16 cellular contexts compared by ENCODE assay signal in the genomic region with DNA sequence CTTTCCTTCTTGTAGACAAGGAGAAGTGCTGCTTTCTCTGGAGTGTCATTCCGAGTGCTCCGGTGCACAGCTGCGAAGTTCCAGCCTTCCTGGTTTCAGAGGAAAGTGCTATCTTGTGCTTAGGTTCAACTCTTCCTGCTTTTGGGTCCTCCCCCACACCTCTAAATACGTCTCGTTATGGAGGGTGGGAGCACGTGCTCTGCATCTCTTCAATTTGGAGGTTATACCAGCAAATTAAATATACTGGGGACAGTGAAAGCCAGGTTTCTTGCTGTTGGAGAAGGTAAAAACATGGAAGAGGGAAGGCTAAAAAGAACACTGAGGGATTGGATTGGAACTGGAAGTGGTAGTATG.
"Had no signal": no experiment of that assay in that cellular context is flagged by ENCODE, and none has a peak within 500 bp of the region (broad histone marks: within the 10 kb centered on the region; RNA-seq: fewer than 3 reads in every experiment).

No MANE protein-coding gene starts in this region.

- H3K27me3 ChIP-seq: neutrophil, tibial artery had no signal

- H3K9me3 ChIP-seq: neutrophil, tibial artery had no signal

- H3K9me3 Mint-ChIP-seq: activated CD4-positive, alpha-beta T cell treated with anti-CD3 and anti-CD28 coated beads, Interleukin-2, amount 10 ng/mL, durations not matched to agents 7 days and 5 days; dendritic cell treated with granulocyte-macrophage colony-stimulating factor and Interleukin-4, amounts not matched to agents 40 ng/mL and 50 ng/mL, for 4 days had no signal

- H3K27ac Mint-ChIP-seq: activated CD4-positive, alpha-beta T cell treated with anti-CD3 and anti-CD28 coated beads, Interleukin-2, amount 10 ng/mL, durations not matched to agents 7 days and 5 days; activated naive CD8-positive, alpha-beta T cell treated with anti-CD3 and anti-CD28 coated beads, Interleukin-2, amount 10 ng/mL, durations not matched to agents 7 days and 5 days; dendritic cell treated with granulocyte-macrophage colony-stimulating factor and Interleukin-4, amounts not matched to agents 40 ng/mL and 50 ng/mL, for 4 days; stimulated activated naive B cell treated with anti-CD40 and anti-IgM and Interleukin-4, amounts not matched to agents 10 μg/mL and 1 μg/mL and 100 μg/mL, for 72 hours; WTC11 had no signal

- H3K27ac ChIP-seq: epithelial cell of prostate, neutrophil, tibial artery had no signal

- ATAC-seq: SK-N-SH treated with all-trans-retinoic acid at 6 μM for 48 hours; stimulated activated naive B cell treated with anti-CD40 and anti-IgM and Interleukin-4, amounts not matched to agents 10 μg/mL and 1 μg/mL and 100 μg/mL, for 72 hours; WTC11 had no signal

- H3K27me3 Mint-ChIP-seq: dendritic cell treated with granulocyte-macrophage colony-stimulating factor and Interleukin-4, amounts not matched to agents 40 ng/mL and 50 ng/mL, for 4 days had no signal

- H3K4me3 Mint-ChIP-seq: activated CD4-positive, alpha-beta T cell treated with anti-CD3 and anti-CD28 coated beads, Interleukin-2, amount 10 ng/mL, durations not matched to agents 7 days and 5 days; activated naive CD8-positive, alpha-beta T cell treated with anti-CD3 and anti-CD28 coated beads, Interleukin-2, amount 10 ng/mL, durations not matched to agents 7 days and 5 days; dendritic cell treated with granulocyte-macrophage colony-stimulating factor and Interleukin-4, amounts not matched to agents 40 ng/mL and 50 ng/mL, for 4 days; stimulated activated naive B cell treated with anti-CD40 and anti-IgM and Interleukin-4, amounts not matched to agents 10 μg/mL and 1 μg/mL and 100 μg/mL, for 72 hours had no signal

- H3K4me3 ChIP-seq: tibial artery had no signal

- DNase-seq: activated CD4-positive, alpha-beta T cell treated with anti-CD3 and anti-CD28 coated beads, Interleukin-2, amount 10 ng/mL, durations not matched to agents 7 days and 5 days; activated naive CD4-positive, alpha-beta T cell; activated naive CD8-positive, alpha-beta T cell treated with anti-CD3 and anti-CD28 coated beads, Interleukin-2, amount 10 ng/mL, durations not matched to agents 7 days and 5 days; anterior cingulate cortex; effector memory CD4-positive, alpha-beta T cell; mesendoderm; posterior cingulate gyrus; stimulated activated CD4-positive, alpha-beta T cell treated with anti-CD3 and anti-CD28 coated beads, Interleukin-4, amount 100 ng/mL, for 1 hour; stimulated activated naive B cell treated with anti-CD40 and anti-IgM and Interleukin-4, amounts not matched to agents 10 μg/mL and 1 μg/mL and 100 μg/mL, for 72 hours; T-helper 2 cell; tibial artery had no signal

- H3K36me3 ChIP-seq: neutrophil had no signal
